8 cellular contexts compared by ENCODE assay signal in the genomic region with DNA sequence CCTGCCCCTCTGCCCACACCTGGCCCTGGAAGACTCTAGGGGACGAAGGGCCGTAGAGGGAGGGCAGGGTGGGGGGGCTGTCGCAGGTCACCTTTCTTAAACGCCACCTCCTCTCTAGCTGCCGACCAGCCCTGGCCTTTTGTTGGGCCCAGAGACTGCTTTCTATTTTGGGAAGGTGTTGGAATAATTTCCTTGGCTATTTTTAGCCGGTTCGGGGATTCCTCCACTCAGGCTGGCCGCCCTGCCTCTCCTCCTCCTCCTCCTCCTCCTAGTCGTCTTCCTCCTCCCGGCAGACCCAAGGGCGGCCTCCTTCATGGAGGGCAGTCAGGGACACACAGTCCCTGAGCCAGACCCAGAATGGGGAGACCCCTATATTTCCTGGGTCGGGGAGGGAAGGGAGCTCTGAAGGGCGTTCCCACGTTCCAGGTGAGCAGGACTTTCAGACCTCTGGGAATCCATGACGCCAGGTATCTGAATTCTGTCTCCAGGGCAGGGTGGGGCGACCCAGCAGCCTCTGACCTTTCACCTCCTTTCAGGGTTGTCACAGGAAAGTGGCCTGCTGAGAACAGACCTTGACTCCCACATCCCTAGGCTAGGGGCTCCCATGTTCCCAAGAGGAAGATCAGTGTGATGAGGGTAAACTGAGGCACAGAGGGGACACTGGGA. TPM values are rescaled to one million over a fixed set of nuclear protein-coding genes. Genes with fewer than 3 reads are reported as not detected.
DNase-seq lines count a peak whose midpoint lies in the region; ATAC-seq and TF ChIP-seq lines count a peak whose summit lies in the region.

No MANE protein-coding gene starts in this region.

- H3K4me1 ChIP-seq in stomach smooth muscle (ENCODE audit: control insufficient read depth, insufficient read depth, low read length), result peaks cover 27% of the 10 kb centered on the region

- no peaks in the 10 kb centered on the region for H3K36me3 ChIP-seq in stomach smooth muscle (ENCODE audit: control insufficient read depth in 2 of 2, insufficient read depth in 2 of 2, low read length in 2 of 2)

- TF ChIP-seq CTCF in HFF-Myc (IDR thresholded peaks at IDR 0.05; ENCODE audit: low read depth, low read length, missing control alignments) (no peak), astrocyte of the cerebellum (IDR thresholded peaks at IDR 0.05; ENCODE audit: low read depth, low read length, missing control alignments) (no peak)

- H3K4me3 ChIP-seq in HFF-Myc (replicated peaks; ENCODE audit: low read depth, low read length), result peak overlapping the region; percentile 51; the same call in 1 of the 2 replicates
- H3K4me3 ChIP-seq in astrocyte of the cerebellum (ENCODE audit: low read depth, low read length), result peak overlapping the region; percentile 45
- H3K4me3 ChIP-seq in stomach smooth muscle (ENCODE audit: low read length in 2 of 2), result peak overlapping the region; percentile 77 to 86

- peak overlapping the region; percentile 30 for H3K27ac ChIP-seq in layer of hippocampus (ENCODE audit: low read depth, low read length)
- H3K27ac ChIP-seq in stomach smooth muscle (ENCODE audit: low read length), result peak overlapping the region; percentile 62

- H3K9me3 ChIP-seq in stomach smooth muscle (ENCODE audit: control insufficient read depth in 2 of 2, low read length in 2 of 2), result no peaks in the 10 kb centered on the region

- in situ Hi-C loops in astrocyte of the cerebellum (cut with HindIII; ENCODE audit: low sequenced_read_pairs), result no loop called here

- DNase-seq in HFF-Myc (ENCODE audit: extremely low read depth, low read depth), result no peak
- no peak for DNase-seq in astrocyte of the cerebellum (ENCODE audit: low read depth)
- no peak for DNase-seq in NCI-H2227 treated with DMSO at 0.1 percent for 48 hours (lab: John Stamatoyannopoulos, UW)
- DNase-seq in HT-29 (ENCODE audit: low spot score), result no peak
- no peak for DNase-seq in stimulated activated naive CD4-positive, alpha-beta T cell (lab: John Stamatoyannopoulos, UW)

- H3K27me3 ChIP-seq in layer of hippocampus (ENCODE audit: control insufficient read depth, insufficient read depth, low read length) (no peaks in the 10 kb centered on the region), stomach smooth muscle (ENCODE audit: control insufficient read depth in 1 of 2, insufficient read depth in 2 of 2, low read length in 2 of 2) (no peaks in the 10 kb centered on the region)

- peak overlapping the region in 1 of 2 donors; percentile 58 for H3K9ac ChIP-seq in stomach smooth muscle (ENCODE audit: low read length in 2 of 2)

- ATAC-seq in GM18502 (IDR thresholded peaks at IDR 0.05; ENCODE audit: poor library complexity, unreplicated experiment), result no peak

RNA-seq across cellular contexts. Expression of a gene that starts 19.9 kb away (rescaled TPM):
- 15.2 and 21.8 TPM in 2 replicates for total RNA-seq in HT-29 (2014; rRNA removed; shearing (Covaris generic))

RNA-seq across cellular contexts. Expression of a gene that starts 39.0 kb away (rescaled TPM):
- total RNA-seq in HT-29 (2014; rRNA removed; shearing (Covaris generic)), result 210 and 212 TPM in 2 replicates
